In genomic region chr22:23537421-23537820, GRCh38 we compare ENCODE assay signal across 19 cellular contexts. TPM values are rescaled to one million over a fixed set of nuclear protein-coding genes. Genes with fewer than 3 reads are reported as not detected.
DNase-seq lines count a peak whose midpoint lies in the region; ATAC-seq and TF ChIP-seq lines count a peak whose summit lies in the region.
"Had no signal": no experiment of that assay in that cellular context is flagged by ENCODE, and none has a peak within 500 bp of the region (broad histone marks: within the 10 kb centered on the region; RNA-seq: fewer than 3 reads in every experiment).

No MANE protein-coding gene starts in this region.

- H3K9me3 ChIP-seq in mesenchymal stem cell (ENCODE audit: control insufficient read depth, low read length): no peaks in the 10 kb centered on the region
- H3K9me3 ChIP-seq: left lung, neutrophil had no signal

- ATAC-seq in GM18867 (IDR thresholded peaks at IDR 0.05; ENCODE audit: unreplicated experiment): no peak
- ATAC-seq: left lung had no signal

- H3K9ac ChIP-seq in mesenchymal stem cell (ENCODE audit: low read length): no peak overlapping the region

- H3K36me3 ChIP-seq in mesenchymal stem cell (ENCODE audit: control insufficient read depth in 1 of 2, insufficient read depth in 2 of 2, low read depth in 1 of 2, low read length in 2 of 2): no peaks in the 10 kb centered on the region
- H3K36me3 ChIP-seq: left lung, neutrophil had no signal

- no peaks in the 10 kb centered on the region for H3K36me3 Mint-ChIP-seq in type B pancreatic cell

- H3K27me3 Mint-ChIP-seq in type B pancreatic cell: peaks cover 29% of the 10 kb centered on the region

- peak overlapping the region in 1 of 2 experiments; percentile 8 for H3K18ac ChIP-seq in mesenchymal stem cell (ENCODE audit: low read depth in 1 of 2, low read length in 2 of 2)

- peak overlapping the region in 1 of 2 experiments; percentile 49 for H2BK12ac ChIP-seq in mesenchymal stem cell (ENCODE audit: low read length in 2 of 2)

- H3K14ac ChIP-seq in mesenchymal stem cell (ENCODE audit: low read length in 2 of 2): no peak overlapping the region

- H3K9me3 Mint-ChIP-seq in type B pancreatic cell: no peaks in the 10 kb centered on the region
- H3K9me3 Mint-ChIP-seq: T-helper 2 cell treated with Interferon-gamma antibody and Interleukin-4, amounts not matched to agents 5 μg/mL and 100 μg/mL, for 36 hours had no signal

- no peak overlapping the region for H2BK15ac ChIP-seq in mesenchymal stem cell (ENCODE audit: low read depth, poor library complexity, severe bottlenecking)

- peak overlapping the region; percentile 69 for H3K4me3 Mint-ChIP-seq in type B pancreatic cell
- H3K4me3 Mint-ChIP-seq: T-helper 2 cell treated with Interferon-gamma antibody and Interleukin-4, amounts not matched to agents 5 μg/mL and 100 μg/mL, for 36 hours had no signal

- no peak overlapping the region for H3K4me2 ChIP-seq in mesenchymal stem cell (ENCODE audit: low read length, poor library complexity, severe bottlenecking)

- no peak overlapping the region for H2AK5ac ChIP-seq in mesenchymal stem cell (ENCODE audit: low read length, severe bottlenecking)

- no peak overlapping the region for H2BK5ac ChIP-seq in mesenchymal stem cell (ENCODE audit: low read depth, low read length, poor library complexity, severe bottlenecking)

- H3K4me3 ChIP-seq in mesenchymal stem cell (ENCODE audit: insufficient read depth in 1 of 2, low read depth in 1 of 2, low read length in 2 of 2): no peak overlapping the region
- H3K4me3 ChIP-seq: left lung had no signal

- peak overlapping the region; percentile 37 for H4K91ac ChIP-seq in mesenchymal stem cell (ENCODE audit: low read length)

- H2AFZ ChIP-seq in mesenchymal stem cell (ENCODE audit: low read depth, low read length): peak overlapping the region; percentile 36

- H3K23ac ChIP-seq in mesenchymal stem cell (ENCODE audit: low read length in 2 of 2): no peak overlapping the region

- H2BK120ac ChIP-seq in mesenchymal stem cell (ENCODE audit: low read depth, low read length): peak overlapping the region; percentile 74

- peak; percentile 13 for DNase-seq in activated effector memory CD4-positive, alpha-beta T cell treated with anti-CD3 and anti-CD28 coated beads, Interleukin-2, amount 50 U/mL, for 16 hours
- DNase-seq in activated effector memory CD4-positive, alpha-beta T cell treated with Interleukin-2 at 50 U/mL for 16 hours: no peak
- DNase-seq in mesenchymal stem cell (no peak), type B pancreatic cell (ENCODE audit: extremely low spot score, unreplicated experiment) (no peak), AG08396 (ENCODE audit: low spot score) (no peak), nucleus accumbens (lab: John Stamatoyannopoulos, UW) (no peak)
- DNase-seq: activated CD4-positive, alpha-beta T cell treated with anti-CD3 and anti-CD28 coated beads, Interleukin-2, amount 50 U/mL, for 4 hours; activated naive CD4-positive, alpha-beta T cell treated with Interleukin-2 at 50 U/mL for 16 hours; GOT3; NCI-H1048; NCI-H446 treated with DMSO at 0.1 percent for 48 hours; RPMI8226 had no signal

- WGBS in mesenchymal stem cell: 35% methylated on average over 11 of the region's 11 CpGs

- H3K27me3 ChIP-seq in mesenchymal stem cell (ENCODE audit: control insufficient read depth in 1 of 2, insufficient read depth in 1 of 2, low read length in 2 of 2): peaks cover 34 to 38% of the 10 kb centered on the region in 2 experiments
- H3K27me3 ChIP-seq: left lung had no signal

- peak overlapping the region; percentile 90 for H3K27ac Mint-ChIP-seq in type B pancreatic cell
- H3K27ac Mint-ChIP-seq: T-helper 2 cell treated with Interferon-gamma antibody and Interleukin-4, amounts not matched to agents 5 μg/mL and 100 μg/mL, for 36 hours had no signal

- H3K4ac ChIP-seq in mesenchymal stem cell (ENCODE audit: low read depth in 1 of 2, low read length in 2 of 2): peak overlapping the region in 1 of 2 experiments; percentile 40

- peaks cover 68% of the 10 kb centered on the region for H3K4me1 Mint-ChIP-seq in type B pancreatic cell (ENCODE audit: unreplicated experiment)

- no peak overlapping the region for H4K8ac ChIP-seq in mesenchymal stem cell (ENCODE audit: low read length)

- H3K4me1 ChIP-seq in mesenchymal stem cell (ENCODE audit: control insufficient read depth, insufficient read depth, low read depth, low read length): no peaks in the 10 kb centered on the region

- peak overlapping the region; percentile 100 for H3K27ac ChIP-seq in VCaP
- no peak overlapping the region for H3K27ac ChIP-seq in mesenchymal stem cell (ENCODE audit: low read length, poor library complexity, severe bottlenecking)
- H3K27ac ChIP-seq: left lung, neutrophil had no signal

- no peak for TF ChIP-seq CTCF in VCaP (conservative IDR thresholded peaks at IDR 0.05)
- TF ChIP-seq CTCF in type B pancreatic cell (conservative IDR thresholded peaks at IDR 0.05): no peak

- H3K79me1 ChIP-seq in mesenchymal stem cell (replicated peaks; ENCODE audit: low read length, poor library complexity, severe bottlenecking): no peaks in the 10 kb centered on the region

RNA-seq across cellular contexts. Expression of gene IGLL1, which starts 42.7 kb away (rescaled TPM):
- not detected for polyA plus RNA-seq in mesenchymal stem cell (2013, experiment 1 of 2)
- not detected for polyA plus RNA-seq in mesenchymal stem cell (2013, experiment 2 of 2)
- not detected in 2 replicates for total RNA-seq in type B pancreatic cell (ENCODE audit: low replicate concordance)
- total RNA-seq: epithelial cell of proximal tubule, left lung, ureter had no signal
